In the genomic region with DNA sequence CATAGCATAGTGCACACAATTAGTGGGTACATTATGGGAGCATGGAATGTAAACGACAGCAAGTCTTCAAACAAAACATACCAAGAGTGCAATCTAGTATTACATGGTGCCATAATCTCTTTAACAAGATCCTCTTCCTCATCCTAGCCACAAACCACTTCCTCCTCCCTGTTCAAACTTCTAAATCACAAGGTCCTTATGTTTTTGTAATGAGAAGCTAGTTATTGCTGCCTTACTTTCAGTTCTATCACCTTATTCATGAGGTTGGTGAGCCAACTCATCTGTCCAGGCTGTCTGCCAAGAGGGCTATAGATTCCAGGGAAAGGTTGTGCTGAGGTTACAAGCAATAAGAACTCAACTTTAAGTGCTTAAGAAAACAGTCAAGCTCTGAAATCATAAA, we compare ENCODE assay signal across 8 cellular contexts.
A peak's percentile ranks its signal among the peaks of the same experiment; 100 is the strongest.
DNase-seq lines count a peak whose midpoint lies in the region; ATAC-seq lines count a peak whose summit lies in the region.

No MANE protein-coding gene starts in this region.

- no peaks in the 10 kb centered on the region for H3K27me3 ChIP-seq in adipocyte (replicated peaks; ENCODE audit: control insufficient read depth, insufficient read depth, low read length)

- DNase-seq in NCI-H2196 (lab: John Stamatoyannopoulos, UW; ENCODE audit: unreplicated experiment) = peak; percentile 11
- no peak for DNase-seq in NCI-H2196 treated with DMSO at 0.1 percent for 48 hours (lab: John Stamatoyannopoulos, UW; ENCODE audit: unreplicated experiment)
- DNase-seq in LHCN-M2 (ENCODE audit: low read depth) = peak; percentile 97
- DNase-seq in adipocyte (ENCODE audit: low read depth) = peak; percentile 82
- peak; percentile 59 for DNase-seq in myocyte (ENCODE audit: low read depth)

- no peaks in the 10 kb centered on the region for H3K36me3 ChIP-seq in adipocyte (ENCODE audit: control insufficient read depth, insufficient read depth, low read length, severe bottlenecking)

- ATAC-seq in GM21717 (IDR thresholded peaks at IDR 0.05; ENCODE audit: unreplicated experiment) (no peak), HG02870 (IDR thresholded peaks at IDR 0.05; ENCODE audit: unreplicated experiment) (no peak), HG02798 (IDR thresholded peaks at IDR 0.05; ENCODE audit: poor library complexity, unreplicated experiment) (no peak)

- no peaks in the 10 kb centered on the region for H3K9me3 ChIP-seq in adipocyte (ENCODE audit: control insufficient read depth, low read length)

- H3K9ac ChIP-seq in adipocyte (ENCODE audit: low read length) = no peak overlapping the region

- peaks cover 23% of the 10 kb centered on the region for H3K4me1 ChIP-seq in adipocyte (ENCODE audit: control insufficient read depth, insufficient read depth, low read length)

- no peak overlapping the region for H3K4me3 ChIP-seq in adipocyte (ENCODE audit: low read length)
